ENCODE assay signal across 1 cellular context in the genomic region with DNA sequence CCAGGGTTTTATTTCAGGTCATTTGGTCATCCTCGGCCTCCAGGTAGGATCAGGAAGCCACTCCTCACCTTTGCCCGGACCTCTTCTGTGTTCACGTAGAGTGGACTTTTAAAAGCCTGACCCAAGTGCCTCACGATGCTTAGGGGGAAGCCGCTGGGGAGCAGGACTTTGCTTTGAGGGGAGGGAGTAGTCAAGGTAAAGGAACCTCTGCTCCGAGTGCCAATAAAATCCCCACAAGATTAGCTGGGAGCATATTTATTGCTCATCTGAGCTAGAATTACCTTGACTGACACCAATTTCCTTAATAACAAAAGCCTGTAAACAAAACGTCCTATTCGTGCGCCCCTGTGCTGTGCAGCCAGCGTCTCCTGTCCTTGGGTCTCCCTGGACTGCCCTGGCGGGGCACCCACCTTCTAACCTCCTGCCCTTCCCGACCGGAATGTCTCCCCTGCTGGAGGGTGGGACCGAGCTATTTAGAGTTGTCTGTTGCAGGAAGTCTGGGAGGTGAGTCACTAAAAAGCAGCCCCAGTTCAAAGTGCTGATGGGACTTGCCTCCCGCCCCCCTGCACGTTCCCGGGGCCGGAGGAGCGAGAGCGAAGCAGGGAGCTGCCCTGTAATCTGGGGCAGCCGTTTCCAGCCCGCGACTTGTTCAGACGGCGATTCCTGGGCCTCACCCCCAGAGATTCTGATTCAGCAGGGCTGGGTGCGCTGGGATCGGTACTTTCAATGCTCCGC.
TF ChIP-seq lines count a peak whose summit lies in the region.

No MANE protein-coding gene starts in this region.

TF ChIP-seq in K562, 482 proteins besides CTCF, POLR2A, EP300 and RAD21 (continued from another document and continues in another):
- TF ChIP-seq, protein P1, sequence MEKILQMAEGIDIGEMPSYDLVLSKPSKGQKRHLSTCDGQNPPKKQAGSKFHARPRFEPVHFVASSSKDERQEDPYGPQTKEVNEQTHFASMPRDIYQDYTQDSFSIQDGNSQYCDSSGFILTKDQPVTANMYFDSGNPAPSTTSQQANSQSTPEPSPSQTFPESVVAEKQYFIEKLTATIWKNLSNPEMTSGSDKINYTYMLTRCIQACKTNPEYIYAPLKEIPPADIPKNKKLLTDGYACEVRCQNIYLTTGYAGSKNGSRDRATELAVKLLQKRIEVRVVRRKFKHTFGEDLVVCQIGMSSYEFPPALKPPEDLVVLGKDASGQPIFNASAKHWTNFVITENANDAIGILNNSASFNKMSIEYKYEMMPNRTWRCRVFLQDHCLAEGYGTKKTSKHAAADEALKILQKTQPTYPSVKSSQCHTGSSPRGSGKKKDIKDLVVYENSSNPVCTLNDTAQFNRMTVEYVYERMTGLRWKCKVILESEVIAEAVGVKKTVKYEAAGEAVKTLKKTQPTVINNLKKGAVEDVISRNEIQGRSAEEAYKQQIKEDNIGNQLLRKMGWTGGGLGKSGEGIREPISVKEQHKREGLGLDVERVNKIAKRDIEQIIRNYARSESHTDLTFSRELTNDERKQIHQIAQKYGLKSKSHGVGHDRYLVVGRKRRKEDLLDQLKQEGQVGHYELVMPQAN (IDR thresholded peaks at IDR 0.05; ENCODE audit: borderline replicate concordance), result no peak
- TF ChIP-seq, protein P2, sequence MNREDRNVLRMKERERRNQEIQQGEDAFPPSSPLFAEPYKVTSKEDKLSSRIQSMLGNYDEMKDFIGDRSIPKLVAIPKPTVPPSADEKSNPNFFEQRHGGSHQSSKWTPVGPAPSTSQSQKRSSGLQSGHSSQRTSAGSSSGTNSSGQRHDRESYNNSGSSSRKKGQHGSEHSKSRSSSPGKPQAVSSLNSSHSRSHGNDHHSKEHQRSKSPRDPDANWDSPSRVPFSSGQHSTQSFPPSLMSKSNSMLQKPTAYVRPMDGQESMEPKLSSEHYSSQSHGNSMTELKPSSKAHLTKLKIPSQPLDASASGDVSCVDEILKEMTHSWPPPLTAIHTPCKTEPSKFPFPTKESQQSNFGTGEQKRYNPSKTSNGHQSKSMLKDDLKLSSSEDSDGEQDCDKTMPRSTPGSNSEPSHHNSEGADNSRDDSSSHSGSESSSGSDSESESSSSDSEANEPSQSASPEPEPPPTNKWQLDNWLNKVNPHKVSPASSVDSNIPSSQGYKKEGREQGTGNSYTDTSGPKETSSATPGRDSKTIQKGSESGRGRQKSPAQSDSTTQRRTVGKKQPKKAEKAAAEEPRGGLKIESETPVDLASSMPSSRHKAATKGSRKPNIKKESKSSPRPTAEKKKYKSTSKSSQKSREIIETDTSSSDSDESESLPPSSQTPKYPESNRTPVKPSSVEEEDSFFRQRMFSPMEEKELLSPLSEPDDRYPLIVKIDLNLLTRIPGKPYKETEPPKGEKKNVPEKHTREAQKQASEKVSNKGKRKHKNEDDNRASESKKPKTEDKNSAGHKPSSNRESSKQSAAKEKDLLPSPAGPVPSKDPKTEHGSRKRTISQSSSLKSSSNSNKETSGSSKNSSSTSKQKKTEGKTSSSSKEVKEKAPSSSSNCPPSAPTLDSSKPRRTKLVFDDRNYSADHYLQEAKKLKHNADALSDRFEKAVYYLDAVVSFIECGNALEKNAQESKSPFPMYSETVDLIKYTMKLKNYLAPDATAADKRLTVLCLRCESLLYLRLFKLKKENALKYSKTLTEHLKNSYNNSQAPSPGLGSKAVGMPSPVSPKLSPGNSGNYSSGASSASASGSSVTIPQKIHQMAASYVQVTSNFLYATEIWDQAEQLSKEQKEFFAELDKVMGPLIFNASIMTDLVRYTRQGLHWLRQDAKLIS (CRISPR knock-in tag; IDR thresholded peaks at IDR 0.05), result no peak
- no peak for TF ChIP-seq KLF13 (tag; IDR thresholded peaks at IDR 0.05; ENCODE audit: borderline replicate concordance, low read depth)
- TF ChIP-seq, protein P3, sequence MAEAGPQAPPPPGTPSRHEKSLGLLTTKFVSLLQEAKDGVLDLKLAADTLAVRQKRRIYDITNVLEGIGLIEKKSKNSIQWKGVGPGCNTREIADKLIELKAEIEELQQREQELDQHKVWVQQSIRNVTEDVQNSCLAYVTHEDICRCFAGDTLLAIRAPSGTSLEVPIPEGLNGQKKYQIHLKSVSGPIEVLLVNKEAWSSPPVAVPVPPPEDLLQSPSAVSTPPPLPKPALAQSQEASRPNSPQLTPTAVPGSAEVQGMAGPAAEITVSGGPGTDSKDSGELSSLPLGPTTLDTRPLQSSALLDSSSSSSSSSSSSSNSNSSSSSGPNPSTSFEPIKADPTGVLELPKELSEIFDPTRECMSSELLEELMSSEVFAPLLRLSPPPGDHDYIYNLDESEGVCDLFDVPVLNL (CRISPR knock-in tag; IDR thresholded peaks at IDR 0.05; ENCODE audit: low read depth), result no peak
- no peak for TF ChIP-seq ZNF324 (CRISPR knock-in tag; IDR thresholded peaks at IDR 0.05)
- TF ChIP-seq, protein P4, sequence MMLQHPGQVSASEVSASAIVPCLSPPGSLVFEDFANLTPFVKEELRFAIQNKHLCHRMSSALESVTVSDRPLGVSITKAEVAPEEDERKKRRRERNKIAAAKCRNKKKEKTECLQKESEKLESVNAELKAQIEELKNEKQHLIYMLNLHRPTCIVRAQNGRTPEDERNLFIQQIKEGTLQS (IDR thresholded peaks at IDR 0.05), result peak; percentile 78
- TF ChIP-seq, protein P4 (CRISPR knock-in tag; conservative IDR thresholded peaks at IDR 0.05), result no peak; the same call in 1 of the 2 replicates
- no peak for TF ChIP-seq CHCHD3 (CRISPR knock-in tag; IDR thresholded peaks at IDR 0.05)
- no peak for TF ChIP-seq MCM5 (IDR thresholded peaks at IDR 0.05; ENCODE audit: low read depth)
- TF ChIP-seq TAL1 (IDR thresholded peaks at IDR 0.05), result no peak
- peak; percentile 56; the same call in 1 of the 2 replicates for TF ChIP-seq ZBED1 (IDR thresholded peaks at IDR 0.05)
- peak; percentile 24 for TF ChIP-seq SMAD1 (IDR thresholded peaks at IDR 0.05; ENCODE audit: low read depth, low read length, partially characterized antibody)
- TF ChIP-seq SRF (CRISPR knock-in tag; IDR thresholded peaks at IDR 0.05), result peak in 1 of 2 experiments; percentile 81; a peak in 1 of 4 replicates
- TF ChIP-seq JUND (IDR thresholded peaks at IDR 0.05; ENCODE audit: borderline replicate concordance, low read depth, low read length), result peak; percentile 93
- TF ChIP-seq JUND (tag; IDR thresholded peaks at IDR 0.05; ENCODE audit: borderline replicate concordance, low read depth, low read length), result peak; percentile 84; the same call in 2 of the 3 replicates
- TF ChIP-seq, protein P5, sequence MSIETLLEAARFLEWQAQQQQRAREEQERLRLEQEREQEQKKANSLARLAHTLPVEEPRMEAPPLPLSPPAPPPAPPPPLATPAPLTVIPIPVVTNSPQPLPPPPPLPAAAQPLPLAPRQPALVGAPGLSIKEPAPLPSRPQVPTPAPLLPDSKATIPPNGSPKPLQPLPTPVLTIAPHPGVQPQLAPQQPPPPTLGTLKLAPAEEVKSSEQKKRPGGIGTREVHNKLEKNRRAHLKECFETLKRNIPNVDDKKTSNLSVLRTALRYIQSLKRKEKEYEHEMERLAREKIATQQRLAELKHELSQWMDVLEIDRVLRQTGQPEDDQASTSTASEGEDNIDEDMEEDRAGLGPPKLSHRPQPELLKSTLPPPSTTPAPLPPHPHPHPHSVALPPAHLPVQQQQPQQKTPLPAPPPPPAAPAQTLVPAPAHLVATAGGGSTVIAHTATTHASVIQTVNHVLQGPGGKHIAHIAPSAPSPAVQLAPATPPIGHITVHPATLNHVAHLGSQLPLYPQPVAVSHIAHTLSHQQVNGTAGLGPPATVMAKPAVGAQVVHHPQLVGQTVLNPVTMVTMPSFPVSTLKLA (conservative IDR thresholded peaks at IDR 0.05), result peak in 1 of 2 experiments; percentile 61; a peak in 3 of 4 replicates
- TF ChIP-seq POLR2AphosphoS5 (IDR thresholded peaks at IDR 0.05; ENCODE audit: control insufficient read depth, insufficient read depth, low read depth, low read length), result peak; percentile 81
- TF ChIP-seq, protein P6, sequence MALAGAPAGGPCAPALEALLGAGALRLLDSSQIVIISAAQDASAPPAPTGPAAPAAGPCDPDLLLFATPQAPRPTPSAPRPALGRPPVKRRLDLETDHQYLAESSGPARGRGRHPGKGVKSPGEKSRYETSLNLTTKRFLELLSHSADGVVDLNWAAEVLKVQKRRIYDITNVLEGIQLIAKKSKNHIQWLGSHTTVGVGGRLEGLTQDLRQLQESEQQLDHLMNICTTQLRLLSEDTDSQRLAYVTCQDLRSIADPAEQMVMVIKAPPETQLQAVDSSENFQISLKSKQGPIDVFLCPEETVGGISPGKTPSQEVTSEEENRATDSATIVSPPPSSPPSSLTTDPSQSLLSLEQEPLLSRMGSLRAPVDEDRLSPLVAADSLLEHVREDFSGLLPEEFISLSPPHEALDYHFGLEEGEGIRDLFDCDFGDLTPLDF (CRISPR knock-in tag; IDR thresholded peaks at IDR 0.05), result no peak
- TF ChIP-seq, protein P7, sequence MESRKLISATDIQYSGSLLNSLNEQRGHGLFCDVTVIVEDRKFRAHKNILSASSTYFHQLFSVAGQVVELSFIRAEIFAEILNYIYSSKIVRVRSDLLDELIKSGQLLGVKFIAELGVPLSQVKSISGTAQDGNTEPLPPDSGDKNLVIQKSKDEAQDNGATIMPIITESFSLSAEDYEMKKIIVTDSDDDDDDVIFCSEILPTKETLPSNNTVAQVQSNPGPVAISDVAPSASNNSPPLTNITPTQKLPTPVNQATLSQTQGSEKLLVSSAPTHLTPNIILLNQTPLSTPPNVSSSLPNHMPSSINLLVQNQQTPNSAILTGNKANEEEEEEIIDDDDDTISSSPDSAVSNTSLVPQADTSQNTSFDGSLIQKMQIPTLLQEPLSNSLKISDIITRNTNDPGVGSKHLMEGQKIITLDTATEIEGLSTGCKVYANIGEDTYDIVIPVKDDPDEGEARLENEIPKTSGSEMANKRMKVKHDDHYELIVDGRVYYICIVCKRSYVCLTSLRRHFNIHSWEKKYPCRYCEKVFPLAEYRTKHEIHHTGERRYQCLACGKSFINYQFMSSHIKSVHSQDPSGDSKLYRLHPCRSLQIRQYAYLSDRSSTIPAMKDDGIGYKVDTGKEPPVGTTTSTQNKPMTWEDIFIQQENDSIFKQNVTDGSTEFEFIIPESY (CRISPR knock-in tag; IDR thresholded peaks at IDR 0.05), result no peak
- no peak for TF ChIP-seq ZNF239 (CRISPR knock-in tag; IDR thresholded peaks at IDR 0.05)
- TF ChIP-seq, protein P8, sequence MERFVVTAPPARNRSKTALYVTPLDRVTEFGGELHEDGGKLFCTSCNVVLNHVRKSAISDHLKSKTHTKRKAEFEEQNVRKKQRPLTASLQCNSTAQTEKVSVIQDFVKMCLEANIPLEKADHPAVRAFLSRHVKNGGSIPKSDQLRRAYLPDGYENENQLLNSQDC (CRISPR knock-in tag; IDR thresholded peaks at IDR 0.05), result no peak
- TF ChIP-seq, protein P9, sequence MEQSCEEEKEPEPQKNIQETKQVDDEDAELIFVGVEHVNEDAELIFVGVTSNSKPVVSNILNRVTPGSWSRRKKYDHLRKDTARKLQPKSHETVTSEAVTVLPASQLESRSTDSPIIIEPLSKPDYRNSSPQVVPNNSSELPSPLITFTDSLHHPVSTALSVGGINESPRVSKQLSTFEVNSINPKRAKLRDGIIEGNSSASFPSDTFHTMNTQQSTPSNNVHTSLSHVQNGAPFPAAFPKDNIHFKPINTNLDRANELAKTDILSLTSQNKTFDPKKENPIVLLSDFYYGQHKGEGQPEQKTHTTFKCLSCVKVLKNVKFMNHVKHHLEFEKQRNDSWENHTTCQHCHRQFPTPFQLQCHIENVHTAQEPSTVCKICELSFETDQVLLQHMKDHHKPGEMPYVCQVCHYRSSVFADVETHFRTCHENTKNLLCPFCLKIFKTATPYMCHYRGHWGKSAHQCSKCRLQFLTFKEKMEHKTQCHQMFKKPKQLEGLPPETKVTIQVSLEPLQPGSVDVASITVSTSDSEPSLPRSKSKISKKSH (CRISPR knock-in tag; IDR thresholded peaks at IDR 0.05), result no peak
- peak; percentile 30 for TF ChIP-seq TCF3 (CRISPR knock-in tag; IDR thresholded peaks at IDR 0.05)
- no peak for TF ChIP-seq IRF2 (CRISPR knock-in tag; IDR thresholded peaks at IDR 0.05)
- TF ChIP-seq ZNF431 (CRISPR knock-in tag; IDR thresholded peaks at IDR 0.05), result no peak
- peak; percentile 59 for TF ChIP-seq SOX6 (IDR thresholded peaks at IDR 0.05)
- TF ChIP-seq, protein P10, sequence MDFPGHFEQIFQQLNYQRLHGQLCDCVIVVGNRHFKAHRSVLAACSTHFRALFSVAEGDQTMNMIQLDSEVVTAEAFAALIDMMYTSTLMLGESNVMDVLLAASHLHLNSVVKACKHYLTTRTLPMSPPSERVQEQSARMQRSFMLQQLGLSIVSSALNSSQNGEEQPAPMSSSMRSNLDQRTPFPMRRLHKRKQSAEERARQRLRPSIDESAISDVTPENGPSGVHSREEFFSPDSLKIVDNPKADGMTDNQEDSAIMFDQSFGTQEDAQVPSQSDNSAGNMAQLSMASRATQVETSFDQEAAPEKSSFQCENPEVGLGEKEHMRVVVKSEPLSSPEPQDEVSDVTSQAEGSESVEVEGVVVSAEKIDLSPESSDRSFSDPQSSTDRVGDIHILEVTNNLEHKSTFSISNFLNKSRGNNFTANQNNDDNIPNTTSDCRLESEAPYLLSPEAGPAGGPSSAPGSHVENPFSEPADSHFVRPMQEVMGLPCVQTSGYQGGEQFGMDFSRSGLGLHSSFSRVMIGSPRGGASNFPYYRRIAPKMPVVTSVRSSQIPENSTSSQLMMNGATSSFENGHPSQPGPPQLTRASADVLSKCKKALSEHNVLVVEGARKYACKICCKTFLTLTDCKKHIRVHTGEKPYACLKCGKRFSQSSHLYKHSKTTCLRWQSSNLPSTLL (IDR thresholded peaks at IDR 0.05), result no peak
- no peak for TF ChIP-seq POLR2AphosphoS2 (IDR thresholded peaks at IDR 0.05; ENCODE audit: low read length)
- TF ChIP-seq, protein P11, sequence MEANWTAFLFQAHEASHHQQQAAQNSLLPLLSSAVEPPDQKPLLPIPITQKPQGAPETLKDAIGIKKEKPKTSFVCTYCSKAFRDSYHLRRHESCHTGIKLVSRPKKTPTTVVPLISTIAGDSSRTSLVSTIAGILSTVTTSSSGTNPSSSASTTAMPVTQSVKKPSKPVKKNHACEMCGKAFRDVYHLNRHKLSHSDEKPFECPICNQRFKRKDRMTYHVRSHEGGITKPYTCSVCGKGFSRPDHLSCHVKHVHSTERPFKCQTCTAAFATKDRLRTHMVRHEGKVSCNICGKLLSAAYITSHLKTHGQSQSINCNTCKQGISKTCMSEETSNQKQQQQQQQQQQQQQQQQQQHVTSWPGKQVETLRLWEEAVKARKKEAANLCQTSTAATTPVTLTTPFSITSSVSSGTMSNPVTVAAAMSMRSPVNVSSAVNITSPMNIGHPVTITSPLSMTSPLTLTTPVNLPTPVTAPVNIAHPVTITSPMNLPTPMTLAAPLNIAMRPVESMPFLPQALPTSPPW (CRISPR knock-in tag; IDR thresholded peaks at IDR 0.05), result peak; percentile 75
- peak; percentile 21; the same call in 1 of the 2 replicates for TF ChIP-seq CBX5 (IDR thresholded peaks at IDR 0.05; ENCODE audit: borderline replicate concordance, low read depth)
- peak; percentile 20; the same call in 1 of the 2 replicates for TF ChIP-seq FOXP1 (CRISPR knock-in tag; IDR thresholded peaks at IDR 0.05)
- no peak for TF ChIP-seq TAF9B (IDR thresholded peaks at IDR 0.05; ENCODE audit: partially characterized antibody)
- TF ChIP-seq ETV6 (IDR thresholded peaks at IDR 0.05; ENCODE audit: borderline replicate concordance in 1 of 2, low read depth in 2 of 2, low read length in 1 of 2), result peak in 1 of 2 experiments; percentile 37; a peak in 1 of 4 replicates
- no peak for TF ChIP-seq ETV6 (CRISPR knock-in tag; IDR thresholded peaks at IDR 0.05; ENCODE audit: borderline replicate concordance)
- peak; percentile 67 for TF ChIP-seq ETV5 (CRISPR knock-in tag; IDR thresholded peaks at IDR 0.05; ENCODE audit: low read depth)
- peak; percentile 25; the same call in 1 of the 2 replicates for TF ChIP-seq SMARCE1 (IDR thresholded peaks at IDR 0.05)
- TF ChIP-seq CBX2 (IDR thresholded peaks at IDR 0.05; ENCODE audit: insufficient read depth, low read length, poor library complexity, severe bottlenecking), result no peak
- TF ChIP-seq ZNF766 (CRISPR knock-in tag; conservative IDR thresholded peaks at IDR 0.05), result 0 out of 2 replicates have a peak, but pooled peaks have one; percentile 5
- peak in 1 of 2 experiments; percentile 24; a peak in 2 of 4 replicates for TF ChIP-seq TRIM24 (IDR thresholded peaks at IDR 0.05)
